Comparison of ENCODE assay signal across 8 cellular contexts in genomic region chr14:77377502-77377844, GRCh38. TPM values are rescaled to one million over a fixed set of nuclear protein-coding genes. Genes with fewer than 3 reads are reported as not detected.
DNase-seq lines count a peak whose midpoint lies in the region; ATAC-seq, FAIRE-seq and TF ChIP-seq lines count a peak whose summit lies in the region.

No MANE protein-coding gene starts in this region.

- in situ Hi-C loops in K562 (cut with MboI) = no loop called here

- TF ChIP-seq RAD21 in K562 (CRISPR knock-in tag; conservative IDR thresholded peaks at IDR 0.05 in 1 of 2, IDR thresholded peaks at IDR 0.05 in 1 of 2) = no peak

- peak overlapping the region; percentile 99 for H2AFZ ChIP-seq in K562 (ENCODE audit: low read depth, low read length)

- H3K4me1 Mint-ChIP-seq in activated naive CD8-positive, alpha-beta T cell treated with anti-CD3 and anti-CD28 coated beads, Interleukin-2, amount 50 U/mL, for 24 hours = peaks cover 37% of the 10 kb centered on the region
- H3K4me1 Mint-ChIP-seq in activated naive CD8-positive, alpha-beta T cell treated with anti-CD3 and anti-CD28 coated beads for 36 hours = peaks cover 33% of the 10 kb centered on the region

- H3K36me3 Mint-ChIP-seq in activated naive CD8-positive, alpha-beta T cell treated with anti-CD3 and anti-CD28 coated beads, Interleukin-2, amount 50 U/mL, for 24 hours (ENCODE audit: low read depth) = peaks cover 24% of the 10 kb centered on the region
- H3K36me3 Mint-ChIP-seq in activated naive CD8-positive, alpha-beta T cell treated with anti-CD3 and anti-CD28 coated beads for 36 hours = peaks cover 33% of the 10 kb centered on the region

- peaks cover 6 to 8% of the 10 kb centered on the region in 2 experiments; a peak in 3 of 5 replicates for H3K4me1 ChIP-seq in K562 (replicated peaks in 1 of 2; ENCODE audit: control insufficient read depth in 2 of 2, insufficient read depth in 2 of 2, low read length in 2 of 2)
- H3K4me1 ChIP-seq in right lobe of liver = peaks cover 0 to 17% (median 3%) of the 10 kb centered on the region in 4 donors
- peaks cover 21% of the 10 kb centered on the region for H3K4me1 ChIP-seq in vagina

- TF ChIP-seq CTCF in K562 (IDR thresholded peaks at IDR 0.05 in 2 of 3, conservative IDR thresholded peaks at IDR 0.05 in 1 of 3; ENCODE audit: insufficient read depth in 2 of 3, low read depth in 1 of 3, low read length in 3 of 3) (no peak), right lobe of liver (IDR thresholded peaks at IDR 0.05) (no peak), vagina (IDR thresholded peaks at IDR 0.05) (no peak)

- no peak overlapping the region for H3K27ac ChIP-seq in K562 (ENCODE audit: extremely low read depth, low read depth, low read length)
- H3K27ac ChIP-seq in right lobe of liver = no peak overlapping the region
- H3K27ac ChIP-seq in vagina = no peak overlapping the region

- no peak for TF ChIP-seq EP300 in K562 (IDR thresholded peaks at IDR 0.05; ENCODE audit: low read length)

- no peaks in the 10 kb centered on the region for H4K20me1 ChIP-seq in K562 (replicated peaks; ENCODE audit: control insufficient read depth, insufficient read depth, low read length)

- peak; percentile 2 for ATAC-seq in activated naive CD8-positive, alpha-beta T cell treated with anti-CD3 and anti-CD28 coated beads, Interleukin-2, amount 50 U/mL, for 24 hours
- ATAC-seq in K562 = no peak
- ATAC-seq in right lobe of liver = no peak
- no peak for ATAC-seq in HG02678 (IDR thresholded peaks at IDR 0.05; ENCODE audit: unreplicated experiment)
- no peak for ATAC-seq in HG03095 (IDR thresholded peaks at IDR 0.05; ENCODE audit: unreplicated experiment)

- TF ChIP-seq POLR2A in K562 (conservative IDR thresholded peaks at IDR 0.05) = no peak
- TF ChIP-seq POLR2A in right lobe of liver (IDR thresholded peaks at IDR 0.05) = no peak
- TF ChIP-seq POLR2A in vagina (IDR thresholded peaks at IDR 0.05) = no peak

- no peaks in the 10 kb centered on the region for H3K9me1 ChIP-seq in K562 (ENCODE audit: control insufficient read depth, insufficient read depth, low read length)

- no peak for FAIRE-seq in K562 (lab: Jason Lieb, UNC)

- peak overlapping the region; percentile 77 to 97 for H3K9ac ChIP-seq in K562 (ENCODE audit: insufficient read depth in 1 of 2, low read depth in 2 of 2, low read length in 2 of 2)

- H3K79me2 ChIP-seq in K562 (ENCODE audit: control insufficient read depth, insufficient read depth, low read length) = peaks cover 35% of the 10 kb centered on the region

- H3K9me3 ChIP-seq in K562 (replicated peaks; ENCODE audit: control insufficient read depth, insufficient read depth, low read depth, low read length) (no peaks in the 10 kb centered on the region), right lobe of liver (no peaks in the 10 kb centered on the region), vagina (no peaks in the 10 kb centered on the region)

- no peaks in the 10 kb centered on the region for H3K9me3 Mint-ChIP-seq in activated naive CD8-positive, alpha-beta T cell treated with anti-CD3 and anti-CD28 coated beads, Interleukin-2, amount 50 U/mL, for 24 hours
- peaks cover 6% of the 10 kb centered on the region for H3K9me3 Mint-ChIP-seq in activated naive CD8-positive, alpha-beta T cell treated with anti-CD3 and anti-CD28 coated beads for 36 hours

- CTCF ChIA-PET in K562 (lab: Yijun Ruan, JAX; ENCODE audit: low intra/inter-chr PET ratio) = no interaction called here

- H3K4me3 Mint-ChIP-seq in activated naive CD8-positive, alpha-beta T cell treated with anti-CD3 and anti-CD28 coated beads, Interleukin-2, amount 50 U/mL, for 24 hours = no peak overlapping the region
- no peak overlapping the region for H3K4me3 Mint-ChIP-seq in activated naive CD8-positive, alpha-beta T cell treated with anti-CD3 and anti-CD28 coated beads for 36 hours

- peak overlapping the region; percentile 87 for H3K4me2 ChIP-seq in K562 (ENCODE audit: insufficient read depth, low read length)

- 23% methylated on average over 6 of the region's 10 CpGs for WGBS in K562 (ENCODE audit: insufficient coverage, low coverage, missing lambda C conversion rate)
- 17% methylated on average over 10 of the region's 10 CpGs for WGBS in right lobe of liver (ENCODE audit: insufficient coverage, low coverage, low lambda C conversion rate, missing lambda C conversion rate)

- intact Hi-C loops in K562 (cut with micrococcal nuclease) (loop anchor here (2.0 to 5.0 kb wide), 2 partner anchors 55 to 79 kb away; partner anchors contain the start of genes GSTZ1, POMT2 and VIPAS39), right lobe of liver (cut with DNase I) (no loop called here), vagina (cut with DNase I) (no loop called here)

- no peaks in the 10 kb centered on the region for H3K27me3 Mint-ChIP-seq in activated naive CD8-positive, alpha-beta T cell treated with anti-CD3 and anti-CD28 coated beads, Interleukin-2, amount 50 U/mL, for 24 hours
- no peaks in the 10 kb centered on the region for H3K27me3 Mint-ChIP-seq in activated naive CD8-positive, alpha-beta T cell treated with anti-CD3 and anti-CD28 coated beads for 36 hours

- POLR2A ChIA-PET in K562 (lab: Yijun Ruan, JAX) = interaction anchor here (0.6 to 1.0 kb wide), 3 partner anchors 9 to 61 kb away, joined by 3 to 4 read pairs (median 3); no protein-coding TSS in a partner anchor

- H3K36me3 ChIP-seq in K562 (ENCODE audit: control insufficient read depth, insufficient read depth, low read length) (no peaks in the 10 kb centered on the region), right lobe of liver (no peaks in the 10 kb centered on the region), vagina (no peaks in the 10 kb centered on the region)

- no TSS peak for BruUV-seq in K562 (replicated peaks; lab: Mats Ljungman, UMichigan)

- no peak for DNase-seq in activated naive CD8-positive, alpha-beta T cell treated with anti-CD3 and anti-CD28 coated beads, Interleukin-2, amount 50 U/mL, for 24 hours
- DNase-seq in activated naive CD8-positive, alpha-beta T cell treated with anti-CD3 and anti-CD28 coated beads for 36 hours = no peak
- DNase-seq in K562 (ENCODE audit: extremely low read depth in 1 of 4, low spot score in 3 of 4) = no peak
- DNase-seq in right lobe of liver = no peak
- no peak for DNase-seq in vagina (ENCODE audit: extremely low spot score in 2 of 2)
- DNase-seq in superior temporal gyrus (ENCODE audit: extremely low spot score) = no peak

- H3K4me3 ChIP-seq in K562 (peak overlapping the region; percentile 90), right lobe of liver (peak overlapping the region; percentile 71 to 94 (median 93)), vagina (peak overlapping the region; percentile 60 to 69)

- no peak overlapping the region for H3K27ac Mint-ChIP-seq in activated naive CD8-positive, alpha-beta T cell treated with anti-CD3 and anti-CD28 coated beads, Interleukin-2, amount 50 U/mL, for 24 hours
- H3K27ac Mint-ChIP-seq in activated naive CD8-positive, alpha-beta T cell treated with anti-CD3 and anti-CD28 coated beads for 36 hours = no peak overlapping the region

- H3K27me3 ChIP-seq in K562 (ENCODE audit: control insufficient read depth in 2 of 2, insufficient read depth in 2 of 2, low read length in 2 of 2) (no peaks in the 10 kb centered on the region), right lobe of liver (no peaks in the 10 kb centered on the region), vagina (no peaks in the 10 kb centered on the region)

RNA-seq across cellular contexts. Expression of gene SAMD15, which starts 0.3 kb away (rescaled TPM):
- under 1 TPM; 0.34 to 0.45 TPM for total RNA-seq in activated naive CD8-positive, alpha-beta T cell treated with anti-CD3 and anti-CD28 coated beads for 36 hours
- total RNA-seq in K562 (2011; cell fraction: chromatin; rRNA removed; ENCODE audit: low replicate concordance) = 0.16 and 0.56 TPM in 2 replicates
- total RNA-seq in K562 (2011; cell fraction: nucleolus; rRNA removed) = not detected in 2 replicates
- 0.23 TPM in 1 of 2 replicates, not detected in the other for total RNA-seq in K562 (2011; cell fraction: nucleoplasm; rRNA removed)
- total RNA-seq in K562 (2014; rRNA removed) = 0.18 and 0.49 TPM in 2 replicates
- total RNA-seq in K562 (2014; rRNA removed; fragmentation: Illumina TruSeq; extraction: Trizol) = 0.25 and 0.86 TPM in 2 replicates
- total RNA-seq in K562 (2015; rRNA removed; fragmentation: Illumina TruSeq; extraction: Trizol) = 0.54 and 0.72 TPM in 2 replicates
- total RNA-seq in K562 (2021) = 0.11 and 0.22 TPM in 2 replicates
- polyA plus RNA-seq in K562 (2011; rRNA removed) = 0.04 and 0.32 TPM in 2 replicates
- polyA plus RNA-seq in K562 (2011; cell fraction: cytosol; rRNA removed) = 0.62 TPM in 1 of 2 replicates, not detected in the other
- polyA plus RNA-seq in K562 (2011; cell fraction: nucleus; rRNA removed) = 0.10 and 0.37 TPM in 2 replicates
- polyA plus RNA-seq in K562 (2012) = 0.25 and 0.26 TPM in 2 replicates
- polyA plus RNA-seq in K562 (2014; fragmentation: Illumina TruSeq; extraction: Trizol) = 0.17 and 0.42 TPM in 2 replicates
- under 1 TPM; 0.20 to 0.22 TPM for polyA plus RNA-seq in K562 (2014; fragmentation: Nextera tagmentation; extraction: Ambion mirVana)
- polyA plus RNA-seq in K562 (2014; rRNA removed) = 0.29 TPM in 1 of 2 replicates, not detected in the other
- polyA minus RNA-seq in K562 (2011; rRNA and poly(A)+ RNA removed) = 0.33 and 0.63 TPM in 2 replicates
- polyA minus RNA-seq in K562 (2011; cell fraction: cytosol; rRNA and poly(A)+ RNA removed) = not detected in 2 replicates
- polyA minus RNA-seq in K562 (2011; cell fraction: nucleus; rRNA and poly(A)+ RNA removed) = 0.40 TPM in 1 of 2 replicates, not detected in the other
- total RNA-seq in right lobe of liver = under 1 TPM in 4 of 6 experiments, not detected in 2; 0.12 to 0.42 (median 0.31) TPM
- not detected for total RNA-seq in vagina

RNA-seq across cellular contexts. Expression of gene TMED8, which starts 0.6 kb away (rescaled TPM):
- total RNA-seq in activated naive CD8-positive, alpha-beta T cell treated with anti-CD3 and anti-CD28 coated beads for 36 hours = 10 to 100 TPM; 25.0 to 26.0 TPM
- total RNA-seq in K562 (2011; cell fraction: chromatin; rRNA removed; ENCODE audit: low replicate concordance) = 4.8 and 8.6 TPM in 2 replicates
- 2.8 and 3.7 TPM in 2 replicates for total RNA-seq in K562 (2011; cell fraction: nucleolus; rRNA removed)
- 7.8 and 14.2 TPM in 2 replicates for total RNA-seq in K562 (2011; cell fraction: nucleoplasm; rRNA removed)
- total RNA-seq in K562 (2014; rRNA removed) (9.7 and 12.3 TPM in 2 replicates), K562 (2014; rRNA removed; fragmentation: Illumina TruSeq; extraction: Trizol) (15.4 and 16.6 TPM in 2 replicates), K562 (2015; rRNA removed; fragmentation: Illumina TruSeq; extraction: Trizol) (11.2 and 12.0 TPM in 2 replicates), K562 (2021) (13.1 and 14.0 TPM in 2 replicates), right lobe of liver (1 to 10 TPM; 2.5 to 4.4 (median 3.1) TPM), vagina (8.6 TPM)
- polyA plus RNA-seq in K562 (2011; rRNA removed) (12.2 and 17.4 TPM in 2 replicates), K562 (2014; fragmentation: Illumina TruSeq; extraction: Trizol) (12.0 and 14.0 TPM in 2 replicates), K562 (2014; fragmentation: Nextera tagmentation; extraction: Ambion mirVana) (1 to 10 TPM; 3.3 to 4.7 TPM), K562 (2014; rRNA removed) (8.5 and 10.0 TPM in 2 replicates)
- polyA plus RNA-seq in K562 (2011; cell fraction: cytosol; rRNA removed) = 7.0 and 10.5 TPM in 2 replicates
- polyA plus RNA-seq in K562 (2011; cell fraction: nucleus; rRNA removed) = 5.1 and 5.2 TPM in 2 replicates
- polyA plus RNA-seq in K562 (2012) = 6.9 and 7.1 TPM in 2 replicates
- 18.8 and 23.4 TPM in 2 replicates for polyA minus RNA-seq in K562 (2011; rRNA and poly(A)+ RNA removed)
- 6.7 and 11.8 TPM in 2 replicates for polyA minus RNA-seq in K562 (2011; cell fraction: cytosol; rRNA and poly(A)+ RNA removed)
- 2.8 and 4.6 TPM in 2 replicates for polyA minus RNA-seq in K562 (2011; cell fraction: nucleus; rRNA and poly(A)+ RNA removed)

RNA-seq across cellular contexts. Expression of gene NOXRED1, which starts 45.9 kb away (rescaled TPM):
- under 1 TPM; 0.26 to 0.33 TPM for total RNA-seq in activated naive CD8-positive, alpha-beta T cell treated with anti-CD3 and anti-CD28 coated beads for 36 hours
- total RNA-seq in K562 (2011; cell fraction: chromatin; rRNA removed; ENCODE audit: low replicate concordance) = 0.83 and 2.5 TPM in 2 replicates
- total RNA-seq in K562 (2011; cell fraction: nucleolus; rRNA removed) = 0.83 and 0.92 TPM in 2 replicates
- 1.8 and 2.3 TPM in 2 replicates for total RNA-seq in K562 (2011; cell fraction: nucleoplasm; rRNA removed)
- total RNA-seq in K562 (2014; rRNA removed) (0.36 and 0.45 TPM in 2 replicates), K562 (2014; rRNA removed; fragmentation: Illumina TruSeq; extraction: Trizol) (0.29 and 0.32 TPM in 2 replicates), K562 (2015; rRNA removed; fragmentation: Illumina TruSeq; extraction: Trizol) (0.23 and 0.29 TPM in 2 replicates), K562 (2021) (0.18 TPM in 2 replicates), right lobe of liver (under 1 TPM in 4 of 6 experiments, not detected in 2; 0.20 to 0.47 (median 0.37) TPM), vagina (not detected)
- polyA plus RNA-seq in K562 (2011; rRNA removed) (0.72 and 0.85 TPM in 2 replicates), K562 (2014; fragmentation: Illumina TruSeq; extraction: Trizol) (0.37 and 0.39 TPM in 2 replicates), K562 (2014; fragmentation: Nextera tagmentation; extraction: Ambion mirVana) (under 1 TPM; 0.30 to 0.52 TPM), K562 (2014; rRNA removed) (0.15 and 0.47 TPM in 2 replicates)
- 0.34 and 0.52 TPM in 2 replicates for polyA plus RNA-seq in K562 (2011; cell fraction: cytosol; rRNA removed)
- 1.3 and 1.6 TPM in 2 replicates for polyA plus RNA-seq in K562 (2011; cell fraction: nucleus; rRNA removed)
- 0.14 and 0.17 TPM in 2 replicates for polyA plus RNA-seq in K562 (2012)
- polyA minus RNA-seq in K562 (2011; rRNA and poly(A)+ RNA removed) = 0.36 and 0.70 TPM in 2 replicates
- polyA minus RNA-seq in K562 (2011; cell fraction: cytosol; rRNA and poly(A)+ RNA removed) = not detected in 2 replicates
- polyA minus RNA-seq in K562 (2011; cell fraction: nucleus; rRNA and poly(A)+ RNA removed) = 0.27 and 0.44 TPM in 2 replicates

RNA-seq across cellular contexts. Expression of gene GSTZ1, which starts 56.6 kb away (rescaled TPM):
- total RNA-seq in activated naive CD8-positive, alpha-beta T cell treated with anti-CD3 and anti-CD28 coated beads for 36 hours = 10 to 100 TPM; 20.2 to 22.3 TPM
- 15.2 and 32.8 TPM in 2 replicates for total RNA-seq in K562 (2011; cell fraction: chromatin; rRNA removed; ENCODE audit: low replicate concordance)
- total RNA-seq in K562 (2011; cell fraction: nucleolus; rRNA removed) = 24.2 and 29.0 TPM in 2 replicates
- total RNA-seq in K562 (2011; cell fraction: nucleoplasm; rRNA removed) = 24.8 and 26.6 TPM in 2 replicates
- total RNA-seq in K562 (2014; rRNA removed) (15.7 and 16.1 TPM in 2 replicates), K562 (2014; rRNA removed; fragmentation: Illumina TruSeq; extraction: Trizol) (10.6 and 12.1 TPM in 2 replicates), K562 (2015; rRNA removed; fragmentation: Illumina TruSeq; extraction: Trizol) (16.5 and 18.0 TPM in 2 replicates), K562 (2021) (10.8 and 16.0 TPM in 2 replicates), right lobe of liver (100 to 1,000 TPM in 1 of 6 experiments, 10 to 100 TPM in 5; 31.1 to 123 (median 50.0) TPM), vagina (26.3 TPM)
- polyA plus RNA-seq in K562 (2011; rRNA removed) (10.7 and 12.0 TPM in 2 replicates), K562 (2014; fragmentation: Illumina TruSeq; extraction: Trizol) (17.8 and 20.0 TPM in 2 replicates), K562 (2014; fragmentation: Nextera tagmentation; extraction: Ambion mirVana) (10 to 100 TPM in 1 of 2 experiments, 1 to 10 TPM in 1; 8.6 to 12.2 TPM), K562 (2014; rRNA removed) (13.8 and 15.4 TPM in 2 replicates)
- 12.6 and 21.3 TPM in 2 replicates for polyA plus RNA-seq in K562 (2011; cell fraction: cytosol; rRNA removed)
- 18.9 and 26.7 TPM in 2 replicates for polyA plus RNA-seq in K562 (2011; cell fraction: nucleus; rRNA removed)
- 16.9 and 25.5 TPM in 2 replicates for polyA plus RNA-seq in K562 (2012)
- 6.4 and 8.0 TPM in 2 replicates for polyA minus RNA-seq in K562 (2011; rRNA and poly(A)+ RNA removed)
- 5.8 and 10.6 TPM in 2 replicates for polyA minus RNA-seq in K562 (2011; cell fraction: cytosol; rRNA and poly(A)+ RNA removed)
- 16.4 and 23.4 TPM in 2 replicates for polyA minus RNA-seq in K562 (2011; cell fraction: nucleus; rRNA and poly(A)+ RNA removed)

RNA-seq across cellular contexts. Expression of gene POMT2, which starts 56.8 kb away (rescaled TPM):
- 10 to 100 TPM; 14.2 to 18.1 TPM for total RNA-seq in activated naive CD8-positive, alpha-beta T cell treated with anti-CD3 and anti-CD28 coated beads for 36 hours
- total RNA-seq in K562 (2011; cell fraction: chromatin; rRNA removed; ENCODE audit: low replicate concordance) = 80.6 and 94.2 TPM in 2 replicates
- total RNA-seq in K562 (2011; cell fraction: nucleolus; rRNA removed) = 40.1 and 42.7 TPM in 2 replicates
- 38.5 and 58.5 TPM in 2 replicates for total RNA-seq in K562 (2011; cell fraction: nucleoplasm; rRNA removed)
- total RNA-seq in K562 (2014; rRNA removed) (8.0 and 9.7 TPM in 2 replicates), K562 (2014; rRNA removed; fragmentation: Illumina TruSeq; extraction: Trizol) (6.0 and 8.4 TPM in 2 replicates), K562 (2015; rRNA removed; fragmentation: Illumina TruSeq; extraction: Trizol) (7.8 and 9.6 TPM in 2 replicates), K562 (2021) (16.6 and 23.0 TPM in 2 replicates), right lobe of liver (10 to 100 TPM in 5 of 6 experiments, 1 to 10 TPM in 1; 5.5 to 15.9 (median 12.9) TPM), vagina (33.1 TPM)
- polyA plus RNA-seq in K562 (2011; rRNA removed) (10.9 and 16.1 TPM in 2 replicates), K562 (2014; fragmentation: Illumina TruSeq; extraction: Trizol) (6.6 and 7.5 TPM in 2 replicates), K562 (2014; fragmentation: Nextera tagmentation; extraction: Ambion mirVana) (under 1 TPM; 0.39 to 0.74 TPM), K562 (2014; rRNA removed) (12.1 and 12.7 TPM in 2 replicates)
- 7.6 and 10.2 TPM in 2 replicates for polyA plus RNA-seq in K562 (2011; cell fraction: cytosol; rRNA removed)
- polyA plus RNA-seq in K562 (2011; cell fraction: nucleus; rRNA removed) = 71.3 and 91.6 TPM in 2 replicates
- polyA plus RNA-seq in K562 (2012) = 7.0 and 11.8 TPM in 2 replicates
- 12.9 and 18.1 TPM in 2 replicates for polyA minus RNA-seq in K562 (2011; rRNA and poly(A)+ RNA removed)
- 11.9 and 15.5 TPM in 2 replicates for polyA minus RNA-seq in K562 (2011; cell fraction: cytosol; rRNA and poly(A)+ RNA removed)
- 27.3 and 33.8 TPM in 2 replicates for polyA minus RNA-seq in K562 (2011; cell fraction: nucleus; rRNA and poly(A)+ RNA removed)
